Comparison of ENCODE assay signal across 11 cellular contexts in genomic region chr2:227774011-227774624, GRCh38. TPM values are rescaled to one million over a fixed set of nuclear protein-coding genes. Genes with fewer than 3 reads are reported as not detected.
DNase-seq lines count a peak whose midpoint lies in the region; ATAC-seq and TF ChIP-seq lines count a peak whose summit lies in the region.
"Had no signal": no experiment of that assay in that cellular context is flagged by ENCODE, and none has a peak within 500 bp of the region (broad histone marks: within the 10 kb centered on the region; RNA-seq: fewer than 3 reads in every experiment).

No MANE protein-coding gene starts in this region.

- no peaks in the 10 kb centered on the region for H3K36me3 Mint-ChIP-seq in CD8-positive, alpha-beta T cell

- no peak overlapping the region for H3K4me3 ChIP-seq in fibroblast of villous mesenchyme (ENCODE audit: low read depth, low read length)
- no peak overlapping the region for H3K4me3 ChIP-seq in aorta (ENCODE audit: low read length in 2 of 2)
- H3K4me3 ChIP-seq in CD8-positive, alpha-beta T cell (ENCODE audit: low read depth, low read length) = no peak overlapping the region
- no peak overlapping the region for H3K4me3 ChIP-seq in stomach
- H3K4me3 ChIP-seq: SJCRH30 had no signal

- WGBS in aorta, 2 donors = 54 to 58% methylated on average over 15 of the region's 15 CpGs
- WGBS in stomach, 5 donors = 49 to 63% (median 56%) methylated on average over 15 of the region's 15 CpGs

- no peak for ATAC-seq in aorta (ENCODE audit: low FRiP score)
- no peak for ATAC-seq in CD8-positive, alpha-beta T cell

- no peaks in the 10 kb centered on the region for H3K9me3 Mint-ChIP-seq in CD8-positive, alpha-beta T cell

- H3K9me3 ChIP-seq in aorta (ENCODE audit: control insufficient read depth, low read length) = no peaks in the 10 kb centered on the region
- H3K9me3 ChIP-seq in CD8-positive, alpha-beta T cell (ENCODE audit: low read length) = no peaks in the 10 kb centered on the region
- no peaks in the 10 kb centered on the region for H3K9me3 ChIP-seq in stomach
- H3K9me3 ChIP-seq: HAP-1, SJCRH30 had no signal

- peak; percentile 60 for DNase-seq in ACHN
- DNase-seq in GM13976 (ENCODE audit: low spot score) = peak; percentile 51
- peak; percentile 7 for DNase-seq in MV-4-11 (lab: John Stamatoyannopoulos, UW)
- peak; percentile 14 for DNase-seq in fibroblast of villous mesenchyme (ENCODE audit: low read depth)
- no peak for DNase-seq in aorta
- no peak for DNase-seq in CD8-positive, alpha-beta T cell
- no peak for DNase-seq in HK-2 (ENCODE audit: unreplicated experiment)
- DNase-seq in stomach = no peak
- DNase-seq: mesenchymal stem cell, SJCRH30 had no signal

- H3K27me3 ChIP-seq in aorta (ENCODE audit: control insufficient read depth in 1 of 2, insufficient read depth in 2 of 2, low read length in 1 of 2) (no peaks in the 10 kb centered on the region), stomach (no peaks in the 10 kb centered on the region)
- H3K27me3 ChIP-seq in CD8-positive, alpha-beta T cell (ENCODE audit: insufficient read depth, low read length) = no peaks in the 10 kb centered on the region
- H3K27me3 ChIP-seq: SJCRH30 had no signal

- H3K4me1 ChIP-seq in aorta (ENCODE audit: control insufficient read depth in 1 of 2, insufficient read depth in 2 of 2, low read length in 2 of 2) (no peaks in the 10 kb centered on the region), stomach (no peaks in the 10 kb centered on the region)
- no peaks in the 10 kb centered on the region for H3K4me1 ChIP-seq in CD8-positive, alpha-beta T cell (ENCODE audit: insufficient read depth, low read length)
- H3K4me1 ChIP-seq: SJCRH30 had no signal

- H3K27ac ChIP-seq in aorta (ENCODE audit: low read depth in 1 of 2, low read length in 2 of 2) (no peak overlapping the region), stomach (no peak overlapping the region)
- no peak overlapping the region for H3K27ac ChIP-seq in CD8-positive, alpha-beta T cell (ENCODE audit: low read depth, low read length)
- H3K27ac ChIP-seq: SJCRH30 had no signal

- TF ChIP-seq CTCF in GM13976 (IDR thresholded peaks at IDR 0.05; ENCODE audit: borderline replicate concordance, control extremely low read depth, extremely low read depth, insufficient read depth, missing control alignments) = peak; percentile 17
- peak; percentile 23 for TF ChIP-seq CTCF in fibroblast of villous mesenchyme (IDR thresholded peaks at IDR 0.05; ENCODE audit: insufficient read depth, low read depth, low read length)
- TF ChIP-seq CTCF in CD8-positive, alpha-beta T cell (IDR thresholded peaks at IDR 0.05) = no peak
- TF ChIP-seq CTCF in stomach (IDR thresholded peaks at IDR 0.05) = peak in 1 of 7 experiments; percentile 27

- in situ Hi-C loops in ACHN (cut with HindIII; ENCODE audit: low pct_ligation_motif_present, low pct_unique_long_range_greater_than_20kb, low sequenced_read_pairs) (no loop called here), GM13976 (cut with MboI; ENCODE audit: low sequenced_read_pairs, unreplicated experiment) (loop anchor here (10.0 to 25.0 kb wide), 2 partner anchors 81 to 637 kb away; no protein-coding TSS in a partner anchor)

- H3K4me1 Mint-ChIP-seq in CD8-positive, alpha-beta T cell (ENCODE audit: low read depth) = no peaks in the 10 kb centered on the region

- intact Hi-C loops in aorta (cut with DNase I) = no loop called here
- intact Hi-C loops in CD8-positive, alpha-beta T cell (cut with DNase I, micrococcal nuclease) = loop anchor here in 1 of 2 experiments (5.0 kb wide), 1 partner anchor 88 kb away; no protein-coding TSS in a partner anchor
- intact Hi-C loops in stomach (cut with DNase I; ENCODE audit: low total_unique reads) = no loop called here

- POLR2A ChIA-PET in CD8-positive, alpha-beta T cell (lab: Charles Lee) = interaction anchor here (1.0 kb wide), 1 partner anchor 88 kb away, joined by 3 read pairs; no protein-coding TSS in a partner anchor

- H3K27me3 Mint-ChIP-seq in CD8-positive, alpha-beta T cell (ENCODE audit: low read depth) = peaks cover 2% of the 10 kb centered on the region

- H3K27ac Mint-ChIP-seq in CD8-positive, alpha-beta T cell = no peak overlapping the region

- H3K36me3 ChIP-seq in aorta (ENCODE audit: control insufficient read depth in 1 of 2, insufficient read depth in 2 of 2, low read length in 1 of 2) (no peaks in the 10 kb centered on the region), stomach (no peaks in the 10 kb centered on the region)
- no peaks in the 10 kb centered on the region for H3K36me3 ChIP-seq in CD8-positive, alpha-beta T cell (ENCODE audit: insufficient read depth, low read length)
- H3K36me3 ChIP-seq: HAP-1, SJCRH30 had no signal

- no peak overlapping the region for H3K4me3 Mint-ChIP-seq in CD8-positive, alpha-beta T cell

- no peak for TF ChIP-seq POLR2A in stomach (IDR thresholded peaks at IDR 0.05)

- no peak for TF ChIP-seq EP300 in stomach (IDR thresholded peaks at IDR 0.05)

- CTCF ChIA-PET in CD8-positive, alpha-beta T cell (lab: Charles Lee) = interaction anchor here (1.2 to 1.3 kb wide), 3 partner anchors 8 to 88 kb away, joined by 3 to 4 read pairs (median 3); no protein-coding TSS in a partner anchor

RNA-seq across cellular contexts. Expression of gene SCYGR8, which starts 28.4 kb away (rescaled TPM):
- total RNA-seq in fibroblast of villous mesenchyme (not detected in 2 replicates), aorta (not detected), stomach (not detected)
- polyA plus RNA-seq in aorta (not detected), stomach (not detected)
- total RNA-seq in CD8-positive, alpha-beta T cell = not detected
- total RNA-seq: SJCRH30 had no signal

RNA-seq across cellular contexts. Expression of gene CCL20, which starts 39.5 kb away (rescaled TPM):
- 0.43 TPM in 1 of 2 replicates, not detected in the other for total RNA-seq in fibroblast of villous mesenchyme
- under 1 TPM in 1 of 2 donors, not detected in 1; 0.45 TPM for total RNA-seq in aorta
- polyA plus RNA-seq in aorta = 1 to 10 TPM in 1 of 2 donors, under 1 TPM in 1; 0.23 to 5.5 TPM
- 1 to 10 TPM; 2.3 to 2.4 TPM for total RNA-seq in CD8-positive, alpha-beta T cell
- 10 to 100 TPM in 1 of 5 donors, 1 to 10 TPM in 2, not detected in 2; 1.8 to 14.6 (median 8.7) TPM for total RNA-seq in stomach
- polyA plus RNA-seq in stomach = 10 to 100 TPM in 2 of 3 donors, 1 to 10 TPM in 1; 8.6 to 75.8 (median 34.4) TPM

RNA-seq across cellular contexts. Expression of gene SCYGR7, which starts 46.0 kb away (rescaled TPM):
- total RNA-seq in fibroblast of villous mesenchyme = not detected in 2 replicates
- total RNA-seq in aorta = not detected
- polyA plus RNA-seq in aorta = not detected
- total RNA-seq in CD8-positive, alpha-beta T cell = not detected
- total RNA-seq in stomach = not detected
- polyA plus RNA-seq in stomach = not detected
- total RNA-seq: SJCRH30 had no signal

RNA-seq across cellular contexts. Expression of gene SCYGR6, which starts 49.6 kb away (rescaled TPM):
- total RNA-seq in fibroblast of villous mesenchyme = not detected in 2 replicates
- not detected for total RNA-seq in aorta
- not detected for polyA plus RNA-seq in aorta
- total RNA-seq in CD8-positive, alpha-beta T cell = not detected
- not detected for total RNA-seq in stomach
- polyA plus RNA-seq in stomach = not detected
- total RNA-seq: SJCRH30 had no signal

RNA-seq across cellular contexts. Expression of gene SLC19A3, which starts 56.3 kb away (rescaled TPM):
- under 0.01 and 0.32 TPM in 2 replicates for total RNA-seq in fibroblast of villous mesenchyme
- total RNA-seq in aorta = 1 to 10 TPM; 2.8 to 5.1 TPM
- 1 to 10 TPM in 1 of 2 donors, under 1 TPM in 1; 0.63 to 1.0 TPM for polyA plus RNA-seq in aorta
- total RNA-seq in CD8-positive, alpha-beta T cell = not detected
- 1 to 10 TPM; 1.7 to 9.3 (median 3.6) TPM for total RNA-seq in stomach
- polyA plus RNA-seq in stomach = under 1 TPM in 2 of 3 donors, not detected in 1; 0.43 to 0.56 TPM
- total RNA-seq: SJCRH30 had no signal

Comparison
In these comparisons a context has a peak if more than half of its experiments do, and no peak if none do; other contexts are left out.
1. DNase-seq: peak in ACHN (single experiment), GM13976 (single experiment), MV-4-11 (single experiment) and fibroblast of villous mesenchyme (single experiment); none in aorta (0 of 2), CD8-positive, alpha-beta T cell (0 of 7), HK-2 (single experiment) and stomach (single experiment).